In the genomic region with DNA sequence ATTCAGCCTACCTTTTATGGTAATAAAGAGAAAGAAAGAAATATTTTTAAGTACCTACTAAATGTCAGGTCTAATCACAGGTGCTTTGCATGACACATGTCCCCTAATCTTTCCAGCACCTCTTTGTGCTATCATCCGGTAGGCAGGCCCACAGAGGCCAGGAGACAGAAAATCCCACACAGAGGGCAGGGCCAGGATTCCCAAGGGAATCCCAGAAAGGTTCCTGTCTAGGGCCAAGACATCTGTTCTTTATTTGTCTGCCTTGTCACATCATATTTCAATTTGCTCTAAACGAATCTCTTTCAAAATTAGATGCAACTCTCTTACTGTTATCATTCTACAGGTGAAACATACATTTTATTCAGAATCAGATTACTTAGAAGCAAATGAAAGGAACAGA, we compare ENCODE assay signal across 23 cellular contexts.
"Had no signal": no experiment of that assay in that cellular context is flagged by ENCODE, and none has a peak within 500 bp of the region (broad histone marks: within the 10 kb centered on the region; RNA-seq: fewer than 3 reads in every experiment).

No MANE protein-coding gene starts in this region.

- H3K4me3 Mint-ChIP-seq: activated CD4-positive, alpha-beta T cell treated with anti-CD3 and anti-CD28 coated beads, Interleukin-2, amount 10 ng/mL, durations not matched to agents 24 days and 14 days; activated CD8-positive, alpha-beta memory T cell treated with anti-CD3 and anti-CD28 coated beads, Interleukin-2, amount 10 ng/mL, durations not matched to agents 7 days and 5 days; activated CD8-positive, alpha-beta T cell treated with anti-CD3 and anti-CD28 coated beads for 36 hours; activated naive CD8-positive, alpha-beta T cell treated with anti-CD3 and anti-CD28 coated beads, Interleukin-2, amount 50 U/mL, for 24 hours; mesothelial cell of epicardium; natural killer cell; type B pancreatic cell had no signal

- DNase-seq: activated CD4-positive, alpha-beta T cell treated with anti-CD3 and anti-CD28 coated beads, Interleukin-2, amount 10 ng/mL, durations not matched to agents 24 days and 14 days; activated CD8-positive, alpha-beta memory T cell treated with anti-CD3 and anti-CD28 coated beads, Interleukin-2, amount 10 ng/mL, durations not matched to agents 7 days and 5 days; activated CD8-positive, alpha-beta T cell treated with anti-CD3 and anti-CD28 coated beads for 36 hours; activated gamma-delta T cell; activated naive CD4-positive, alpha-beta T cell treated with anti-CD3 and anti-CD28 coated beads, Interleukin-2, amount 50 U/mL, for 16 hours; activated naive CD8-positive, alpha-beta T cell treated with anti-CD3 and anti-CD28 coated beads, Interleukin-2, amount 50 U/mL, for 24 hours; activated T-cell treated with anti-CD3 and anti-CD28 coated beads for 4 hours; cerebellar nuclear complex; hippocampal formation; left ventricle myocardium inferior; mammary epithelial cell; natural killer cell; retina; stimulated activated CD4-positive, alpha-beta T cell treated with anti-CD3 and anti-CD28 coated beads, Interleukin-4, amount 100 ng/mL, for 24 hours; stimulated activated naive CD4-positive, alpha-beta T cell treated with Interleukin-2 at 50 U/mL for 16 hours had no signal

- H3K27ac Mint-ChIP-seq: activated CD4-positive, alpha-beta T cell treated with anti-CD3 and anti-CD28 coated beads, Interleukin-2, amount 10 ng/mL, durations not matched to agents 24 days and 14 days; activated CD8-positive, alpha-beta memory T cell treated with anti-CD3 and anti-CD28 coated beads, Interleukin-2, amount 10 ng/mL, durations not matched to agents 7 days and 5 days; activated CD8-positive, alpha-beta T cell treated with anti-CD3 and anti-CD28 coated beads for 36 hours; activated naive CD8-positive, alpha-beta T cell treated with anti-CD3 and anti-CD28 coated beads, Interleukin-2, amount 50 U/mL, for 24 hours; mesothelial cell of epicardium; natural killer cell; progenitor cell of endocrine pancreas; type B pancreatic cell had no signal

- H3K4me1 Mint-ChIP-seq: activated CD4-positive, alpha-beta T cell treated with anti-CD3 and anti-CD28 coated beads, Interleukin-2, amount 10 ng/mL, durations not matched to agents 24 days and 14 days; activated CD8-positive, alpha-beta memory T cell treated with anti-CD3 and anti-CD28 coated beads, Interleukin-2, amount 10 ng/mL, durations not matched to agents 7 days and 5 days; activated naive CD8-positive, alpha-beta T cell treated with anti-CD3 and anti-CD28 coated beads, Interleukin-2, amount 50 U/mL, for 24 hours; natural killer cell had no signal

- H3K9me3 Mint-ChIP-seq: activated CD4-positive, alpha-beta T cell treated with anti-CD3 and anti-CD28 coated beads, Interleukin-2, amount 10 ng/mL, durations not matched to agents 24 days and 14 days; activated CD8-positive, alpha-beta T cell treated with anti-CD3 and anti-CD28 coated beads for 36 hours; mesothelial cell of epicardium; type B pancreatic cell had no signal

- ATAC-seq: activated CD4-positive, CD25-positive, alpha-beta regulatory T cell treated with anti-CD3 and anti-CD28 coated beads, Interleukin-2, amount 50 U/mL, for 24 hours; activated CD8-positive, alpha-beta memory T cell treated with anti-CD3 and anti-CD28 coated beads, Interleukin-2, amount 10 ng/mL, durations not matched to agents 7 days and 5 days; activated CD8-positive, alpha-beta T cell treated with anti-CD3 and anti-CD28 coated beads for 36 hours; activated naive CD8-positive, alpha-beta T cell treated with anti-CD3 and anti-CD28 coated beads, Interleukin-2, amount 50 U/mL, for 24 hours; natural killer cell had no signal

- H3K27me3 Mint-ChIP-seq: activated CD4-positive, alpha-beta T cell treated with anti-CD3 and anti-CD28 coated beads, Interleukin-2, amount 10 ng/mL, durations not matched to agents 24 days and 14 days; activated CD8-positive, alpha-beta memory T cell treated with anti-CD3 and anti-CD28 coated beads, Interleukin-2, amount 10 ng/mL, durations not matched to agents 7 days and 5 days; activated CD8-positive, alpha-beta T cell treated with anti-CD3 and anti-CD28 coated beads for 36 hours; activated naive CD8-positive, alpha-beta T cell treated with anti-CD3 and anti-CD28 coated beads, Interleukin-2, amount 50 U/mL, for 24 hours had no signal

- H3K36me3 Mint-ChIP-seq: activated CD8-positive, alpha-beta memory T cell treated with anti-CD3 and anti-CD28 coated beads, Interleukin-2, amount 10 ng/mL, durations not matched to agents 7 days and 5 days; mesothelial cell of epicardium; natural killer cell; type B pancreatic cell had no signal

- H3K4me3 ChIP-seq: coronary artery, esophagus muscularis mucosa, left ventricle myocardium inferior, thoracic aorta, vagina had no signal
